ENCODE assay signal across 32 cellular contexts in the genomic region with DNA sequence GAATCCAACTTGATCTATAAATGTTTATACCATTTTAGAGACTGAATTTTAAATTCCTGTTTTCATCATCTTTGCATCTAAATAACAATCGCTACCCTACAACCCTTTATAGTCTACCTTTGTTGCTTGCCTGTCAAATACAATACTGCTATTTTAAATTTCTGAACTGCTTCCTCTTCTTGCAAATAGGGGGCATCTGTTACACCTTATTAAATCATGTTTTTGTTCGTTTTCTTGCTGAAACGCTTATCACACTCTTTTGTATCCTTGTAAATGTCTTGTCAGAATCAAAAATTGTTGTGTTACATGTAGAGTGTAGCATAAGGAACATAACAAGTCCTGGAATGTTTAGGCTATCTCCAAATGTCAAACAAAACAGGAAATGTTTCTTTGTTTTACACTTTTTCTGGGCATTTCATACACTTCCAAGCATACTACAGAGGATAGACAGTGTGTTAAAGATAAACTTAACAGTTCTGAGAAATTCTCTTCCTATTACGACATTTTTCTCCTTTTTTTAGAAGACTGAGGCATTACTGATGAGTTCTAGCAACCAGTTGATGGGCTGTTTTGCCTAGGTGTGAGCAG.
A peak's percentile ranks its signal among the peaks of the same experiment; 100 is the strongest.
DNase-seq lines count a peak whose midpoint lies in the region; ATAC-seq, FAIRE-seq and TF ChIP-seq lines count a peak whose summit lies in the region.
"Had no signal": no experiment of that assay in that cellular context is flagged by ENCODE, and none has a peak within 500 bp of the region (broad histone marks: within the 10 kb centered on the region; RNA-seq: fewer than 3 reads in every experiment).

No MANE protein-coding gene starts in this region.

- H3K9me3 Mint-ChIP-seq in H9, result peaks cover 13 to 15% of the 10 kb centered on the region in 2 experiments

- no peak overlapping the region for H2BK20ac ChIP-seq in H9 (ENCODE audit: low read depth, low read length, poor library complexity, severe bottlenecking)

- no peaks in the 10 kb centered on the region for H3K27me3 Mint-ChIP-seq in H9 (ENCODE audit: low read depth)
- H3K27me3 Mint-ChIP-seq: central memory CD8-positive, alpha-beta T cell; stimulated activated naive CD8-positive, alpha-beta T cell treated with anti-CD3 and anti-CD28 coated beads, Interleukin-15, amount 100 ng/mL, for 72 hours had no signal

- no peak overlapping the region for H3K4me2 ChIP-seq in H9 (ENCODE audit: insufficient read depth, insufficient read length, low read length)

- no peak overlapping the region for H2BK12ac ChIP-seq in H9 (ENCODE audit: insufficient read length, low read depth, low read length)

- H3K36me3 ChIP-seq in stomach, result no peaks in the 10 kb centered on the region
- H3K36me3 ChIP-seq: ascending aorta, heart right ventricle, transverse colon had no signal

- H3K23me2 ChIP-seq in H9 (ENCODE audit: insufficient read length, low read depth, low read length, poor library complexity, severe bottlenecking), result no peaks in the 10 kb centered on the region

- H3K27ac Mint-ChIP-seq in H9, result peak overlapping the region; percentile 4 to 85 (median 56); a peak in 6 of 7 replicates
- H3K27ac Mint-ChIP-seq: activated naive CD8-positive, alpha-beta T cell; CD14-positive monocyte; HFFc6; immature natural killer cell; nephron had no signal

- no peak overlapping the region for H3K14ac ChIP-seq in H9 (ENCODE audit: insufficient read depth, low read length)

- no peak overlapping the region for H2BK120ac ChIP-seq in H9 (ENCODE audit: low read depth, low read length, poor library complexity, severe bottlenecking)

- H3K27ac ChIP-seq in H9 (ENCODE audit: insufficient read length, low read depth, low read length) (no peak overlapping the region), stomach (no peak overlapping the region)
- H3K27ac ChIP-seq: ascending aorta, epithelial cell of prostate, heart right ventricle, transverse colon had no signal

- no peak for TF ChIP-seq EP300 in stomach (IDR thresholded peaks at IDR 0.05)

- FAIRE-seq in urothelium cell line (lab: Jason Lieb, UNC), result no peak

- H3K79me2 ChIP-seq in H9 (ENCODE audit: insufficient read depth, low read length), result no peaks in the 10 kb centered on the region

- H3K79me1 ChIP-seq in H9 (ENCODE audit: insufficient read depth, low read depth, low read length, poor library complexity, severe bottlenecking), result no peaks in the 10 kb centered on the region

- peaks cover 25 to 31% of the 10 kb centered on the region in 2 experiments for H3K4me1 Mint-ChIP-seq in H9
- H3K4me1 Mint-ChIP-seq: CD14-positive monocyte; central memory CD8-positive, alpha-beta T cell; immature natural killer cell; nephron; stimulated activated naive CD8-positive, alpha-beta T cell treated with anti-CD3 and anti-CD28 coated beads, Interleukin-15, amount 100 ng/mL, for 72 hours had no signal

- no peak overlapping the region for H2AK5ac ChIP-seq in H9 (ENCODE audit: insufficient read length, low read length)

- H3K4ac ChIP-seq in H9 (ENCODE audit: low read depth, low read length), result no peak overlapping the region

- no peak overlapping the region for H2AFZ ChIP-seq in H9 (ENCODE audit: low read length)

- no peaks in the 10 kb centered on the region for H4K20me1 ChIP-seq in H9 (ENCODE audit: control insufficient read depth, insufficient read depth, insufficient read length)

- no peak for DNase-seq in H9
- peak; percentile 37 for DNase-seq in MV-4-11 (lab: John Stamatoyannopoulos, UW)
- peak; percentile 61 for DNase-seq in choroid plexus epithelial cell (ENCODE audit: low read depth)
- DNase-seq in left kidney (ENCODE audit: low read depth, low spot score), result peak; percentile 8
- DNase-seq in stomach, result no peak
- no peak for DNase-seq in urothelium cell line (ENCODE audit: low spot score)
- DNase-seq in stimulated activated CD4-positive, alpha-beta T cell treated with anti-CD3 and anti-CD28 coated beads, Interleukin-1b, Interleukin-23, amount 100 ng/mL, for 48 hours, result no peak
- DNase-seq: activated CD4-positive, alpha-beta T cell treated with anti-CD3 and anti-CD28 coated beads, Interleukin-2, amount 50 U/mL, for 4 hours; activated CD4-positive, CD25-positive, alpha-beta regulatory T cell; activated CD8-positive, alpha-beta memory T cell treated with anti-CD3 and anti-CD28 coated beads, Interleukin-2, amount 50 U/mL, for 4 hours; Calu3; foreskin fibroblast; heart right ventricle; HFFc6; immature natural killer cell; KG1; left ventricle myocardium superior; mucosa of descending colon; NCI-H1694; NCI-H2171 treated with DMSO at 0.1 percent for 48 hours; NCI-H524 treated with DMSO at 0.1 percent for 48 hours; stimulated activated naive CD8-positive, alpha-beta T cell treated with anti-CD3 and anti-CD28 coated beads, Interleukin-15, amount 100 ng/mL, for 72 hours; transverse colon had no signal

- H3K9ac ChIP-seq in H9 (ENCODE audit: extremely low read depth, insufficient read length, low read length), result no peak overlapping the region

- no peak overlapping the region for H4K5ac ChIP-seq in H9 (ENCODE audit: insufficient read length, low read depth, low read length)

- H3K4me3 ChIP-seq in choroid plexus epithelial cell (ENCODE audit: low read depth, low read length) (no peak overlapping the region), stomach (no peak overlapping the region)
- H3K4me3 ChIP-seq: ascending aorta, heart right ventricle, mucosa of descending colon, transverse colon had no signal

- H3K4me3 Mint-ChIP-seq in H9, result no peak overlapping the region; a peak in 1 of 5 replicates
- H3K4me3 Mint-ChIP-seq: activated naive CD8-positive, alpha-beta T cell; CD14-positive monocyte; central memory CD8-positive, alpha-beta T cell; HFFc6; immature natural killer cell; nephron; stimulated activated naive CD8-positive, alpha-beta T cell treated with anti-CD3 and anti-CD28 coated beads, Interleukin-15, amount 100 ng/mL, for 72 hours had no signal

- H3K4me1 ChIP-seq in H9 (ENCODE audit: insufficient read depth, low read length), result no peaks in the 10 kb centered on the region
- no peaks in the 10 kb centered on the region for H3K4me1 ChIP-seq in stomach
- H3K4me1 ChIP-seq: ascending aorta, heart right ventricle, transverse colon had no signal

- H4K91ac ChIP-seq in H9 (ENCODE audit: insufficient read length, low read depth, low read length), result no peak overlapping the region

- H3T11ph ChIP-seq in H9 (ENCODE audit: low read length), result no peak overlapping the region

- no peaks in the 10 kb centered on the region for H3K27me3 ChIP-seq in H9 (ENCODE audit: insufficient read depth, low read length)
- no peaks in the 10 kb centered on the region for H3K27me3 ChIP-seq in stomach
- H3K27me3 ChIP-seq: ascending aorta, heart right ventricle, transverse colon had no signal

- no peak for TF ChIP-seq POLR2A in stomach (IDR thresholded peaks at IDR 0.05)

- H3K18ac ChIP-seq in H9 (ENCODE audit: insufficient read length, low read depth, low read length), result no peak overlapping the region

- H2BK5ac ChIP-seq in H9 (ENCODE audit: insufficient read length, low read length), result no peak overlapping the region

- no peak overlapping the region for H4K8ac ChIP-seq in H9 (replicated peaks; ENCODE audit: insufficient read length, low read depth, low read length)

- intact Hi-C loops in stomach (cut with DNase I; ENCODE audit: low total_unique reads), result no loop called here

- H3K36me3 Mint-ChIP-seq in H9 (ENCODE audit: insufficient read depth in 1 of 3, low read depth in 3 of 3), result peaks cover 3 to 7% (median 6%) of the 10 kb centered on the region in 3 experiments; a peak in 6 of 7 replicates
- H3K36me3 Mint-ChIP-seq: activated naive CD8-positive, alpha-beta T cell; CD14-positive monocyte; immature natural killer cell had no signal

- TF ChIP-seq CTCF in H9 (conservative IDR thresholded peaks at IDR 0.05), result peak; percentile 30; the same call in 2 of the 3 replicates
- TF ChIP-seq CTCF in choroid plexus epithelial cell (conservative IDR thresholded peaks at IDR 0.05; ENCODE audit: low read depth, low read length), result peak; percentile 42
- TF ChIP-seq CTCF in stomach (IDR thresholded peaks at IDR 0.05), result no peak

- H3K56ac ChIP-seq in H9 (ENCODE audit: insufficient read length, low read depth, low read length), result no peak overlapping the region

- H2BK15ac ChIP-seq in H9 (ENCODE audit: low read depth, low read length), result no peak overlapping the region

- no peak for ATAC-seq in HG02973 (IDR thresholded peaks at IDR 0.05; ENCODE audit: unreplicated experiment)
- ATAC-seq: heart right ventricle; left ventricle myocardium superior; mucosa of descending colon; Right ventricle myocardium inferior; sciatic nerve; stimulated activated naive CD8-positive, alpha-beta T cell treated with anti-CD3 and anti-CD28 coated beads, Interleukin-15, amount 100 ng/mL, for 72 hours had no signal

- H3K23ac ChIP-seq in H9 (ENCODE audit: insufficient read length, low read depth, low read length), result no peak overlapping the region

- H3K9me3 ChIP-seq in H9 (ENCODE audit: control insufficient read depth, low read depth, low read length), result no peaks in the 10 kb centered on the region
- peaks cover 0 to 18% (median 7%) of the 10 kb centered on the region in 4 donors for H3K9me3 ChIP-seq in stomach
- H3K9me3 ChIP-seq: transverse colon had no signal

- no CpG with 5 or more reads among the region's 4 CpGs for WGBS in H9 (ENCODE audit: extremely low coverage, insufficient read length, low lambda C conversion rate)
- 15 to 31% (median 25%) methylated on average over 4 of the region's 4 CpGs for WGBS in stomach, 5 donors

Comparison
In these comparisons a context has a peak if more than half of its experiments do, and no peak if none do; other contexts are left out.
1. DNase-seq: peak in MV-4-11 (single experiment), choroid plexus epithelial cell (single experiment) and left kidney (single experiment); none in H9 (single experiment), stomach (single experiment), urothelium cell line (single experiment) and stimulated activated CD4-positive, alpha-beta T cell treated with anti-CD3 and anti-CD28 coated beads, Interleukin-1b, Interleukin-23, amount 100 ng/mL, for 48 hours (single experiment).
2. CTCF ChIP-seq: peak in H9 (single experiment) and choroid plexus epithelial cell (single experiment); none in stomach (0 of 7).